Comparison of ENCODE assay signal across 19 cellular contexts in genomic region chr6:20328266-20328946, GRCh38.
"Had no signal": no experiment of that assay in that cellular context is flagged by ENCODE, and none has a peak within 500 bp of the region (broad histone marks: within the 10 kb centered on the region; RNA-seq: fewer than 3 reads in every experiment).

No MANE protein-coding gene starts in this region.

- H3K27me3 ChIP-seq: breast epithelium, sigmoid colon had no signal

- H3K4me3 ChIP-seq: breast epithelium, coronary artery, heart right ventricle, sigmoid colon had no signal

- H3K4me3 Mint-ChIP-seq: endodermal cell, memory B cell, nephron progenitor cell, T-cell, WTC11 had no signal

- H3K9me3 ChIP-seq: breast epithelium, heart right ventricle, sigmoid colon had no signal

- ATAC-seq: activated naive CD4-positive, alpha-beta T cell treated with anti-CD3 and anti-CD28 coated beads, Interleukin-2, amount 50 U/mL, for 72 hours; SK-N-SH treated with all-trans-retinoic acid at 6 μM for 48 hours; stimulated activated naive CD8-positive, alpha-beta T cell treated with anti-CD3 and anti-CD28 coated beads, Interleukin-15, Interleukin-2, amounts not matched to agents 100 U/mL and 50 U/mL, for 24 hours; T-cell had no signal

- H3K9ac ChIP-seq: parathyroid adenoma had no signal

- H3K36me3 ChIP-seq: breast epithelium, heart right ventricle, sigmoid colon had no signal

- H3K9me3 Mint-ChIP-seq: activated naive CD4-positive, alpha-beta T cell treated with anti-CD3 and anti-CD28 coated beads, Interleukin-2, amount 50 U/mL, for 72 hours; endodermal cell; memory B cell; nephron progenitor cell; T-cell; WTC11 had no signal

- H3K27ac Mint-ChIP-seq: activated naive CD4-positive, alpha-beta T cell treated with anti-CD3 and anti-CD28 coated beads, Interleukin-2, amount 50 U/mL, for 72 hours; endodermal cell; memory B cell; nephron progenitor cell; T-cell; WTC11 had no signal

- H3K4me1 ChIP-seq: breast epithelium, parathyroid adenoma, sigmoid colon had no signal

- H3K27ac ChIP-seq: breast epithelium, coronary artery, epithelial cell of prostate, heart right ventricle, parathyroid adenoma, sigmoid colon had no signal

- DNase-seq: activated T-cell treated with anti-CD3 and anti-CD28 coated beads, Interleukin-2, amount 50 U/mL, for 1 hour; aorta; cerebellar nuclear complex; endodermal cell; heart right ventricle; nephron progenitor cell; nucleus accumbens; sigmoid colon; stimulated activated CD4-positive, alpha-beta T cell treated with anti-CD3 and anti-CD28 coated beads, Interleukin-4, amount 100 ng/mL, for 1 hour; stimulated activated naive CD8-positive, alpha-beta T cell treated with anti-CD3 and anti-CD28 coated beads, Interleukin-15, Interleukin-2, amounts not matched to agents 100 U/mL and 50 U/mL, for 24 hours; T-cell had no signal

- H3K4me1 Mint-ChIP-seq: memory B cell, nephron progenitor cell had no signal

- H3K36me3 Mint-ChIP-seq: activated naive CD4-positive, alpha-beta T cell treated with anti-CD3 and anti-CD28 coated beads, Interleukin-2, amount 50 U/mL, for 72 hours; memory B cell; T-cell; WTC11 had no signal

- H2AFZ ChIP-seq: parathyroid adenoma had no signal

- H3K27me3 Mint-ChIP-seq: T-cell had no signal
